ENCODE assay signal across 20 cellular contexts in genomic region chr17:59167571-59168001, GRCh38. TPM values are rescaled to one million over a fixed set of nuclear protein-coding genes. Genes with fewer than 3 reads are reported as not detected.
DNase-seq lines count a peak whose midpoint lies in the region; ATAC-seq and TF ChIP-seq lines count a peak whose summit lies in the region.
"Had no signal": no experiment of that assay in that cellular context is flagged by ENCODE, and none has a peak within 500 bp of the region (broad histone marks: within the 10 kb centered on the region; RNA-seq: fewer than 3 reads in every experiment).

No MANE protein-coding gene starts in this region.

- H3K18ac ChIP-seq in mesenchymal stem cell (ENCODE audit: low read depth in 1 of 2, low read length in 2 of 2), result no peak overlapping the region

- no peak overlapping the region for H3K14ac ChIP-seq in mesenchymal stem cell (ENCODE audit: low read length in 2 of 2)

- H3K9ac ChIP-seq in mesenchymal stem cell (ENCODE audit: low read length), result no peak overlapping the region

- H2BK12ac ChIP-seq in mesenchymal stem cell (ENCODE audit: low read length in 2 of 2), result peak overlapping the region in 1 of 2 experiments; percentile 31

- H3K9me3 Mint-ChIP-seq in immature natural killer cell, result no peaks in the 10 kb centered on the region
- H3K9me3 Mint-ChIP-seq: CD4-positive, alpha-beta T cell had no signal

- no peak overlapping the region for H3K27ac Mint-ChIP-seq in immature natural killer cell
- H3K27ac Mint-ChIP-seq: CD4-positive, alpha-beta T cell had no signal

- H3K36me3 ChIP-seq in mesenchymal stem cell (ENCODE audit: control insufficient read depth in 1 of 2, insufficient read depth in 2 of 2, low read depth in 1 of 2, low read length in 2 of 2), result peaks cover 0 to 6% of the 10 kb centered on the region in 2 experiments
- H3K36me3 ChIP-seq: adrenal gland, sigmoid colon, transverse colon had no signal

- H3K4ac ChIP-seq in mesenchymal stem cell (ENCODE audit: low read depth in 1 of 2, low read length in 2 of 2), result no peak overlapping the region

- no peak overlapping the region for H2BK15ac ChIP-seq in mesenchymal stem cell (ENCODE audit: low read depth, poor library complexity, severe bottlenecking)

- H3K27me3 Mint-ChIP-seq in immature natural killer cell (ENCODE audit: low read depth in 3 of 3), result peaks cover 0 to 5% (median 0%) of the 10 kb centered on the region in 3 donors
- H3K27me3 Mint-ChIP-seq: CD4-positive, alpha-beta T cell had no signal

- no peak overlapping the region for H2AFZ ChIP-seq in mesenchymal stem cell (ENCODE audit: low read depth, low read length)

- no peak overlapping the region for H3K23ac ChIP-seq in mesenchymal stem cell (ENCODE audit: low read length in 2 of 2)

- H4K91ac ChIP-seq in mesenchymal stem cell (ENCODE audit: low read length), result no peak overlapping the region

- H2AK5ac ChIP-seq in mesenchymal stem cell (ENCODE audit: low read length, severe bottlenecking), result no peak overlapping the region

- WGBS in mesenchymal stem cell, result 48% methylated on average over 2 of the region's 2 CpGs

- no peak overlapping the region for H3K4me3 Mint-ChIP-seq in immature natural killer cell
- H3K4me3 Mint-ChIP-seq: CD4-positive, alpha-beta T cell had no signal

- peaks cover 3 to 6% of the 10 kb centered on the region in 2 donors for H3K4me1 Mint-ChIP-seq in immature natural killer cell

- no peak overlapping the region for H3K4me2 ChIP-seq in mesenchymal stem cell (ENCODE audit: low read length, poor library complexity, severe bottlenecking)

- H3K4me3 ChIP-seq in cardiac fibroblast (replicated peaks in 1 of 2; ENCODE audit: low read depth in 2 of 2, low read length in 2 of 2) (no peak overlapping the region), mesenchymal stem cell (ENCODE audit: insufficient read depth in 1 of 2, low read depth in 1 of 2, low read length in 2 of 2) (no peak overlapping the region)
- H3K4me3 ChIP-seq: adrenal gland, coronary artery, sigmoid colon, transverse colon had no signal

- peaks cover 9% of the 10 kb centered on the region for H3K79me1 ChIP-seq in mesenchymal stem cell (replicated peaks; ENCODE audit: low read length, poor library complexity, severe bottlenecking)

- H3K27me3 ChIP-seq in mesenchymal stem cell (ENCODE audit: control insufficient read depth in 1 of 2, insufficient read depth in 1 of 2, low read length in 2 of 2), result no peaks in the 10 kb centered on the region
- H3K27me3 ChIP-seq: adrenal gland, sigmoid colon, transverse colon had no signal

- no peak overlapping the region for H3K27ac ChIP-seq in mesenchymal stem cell (ENCODE audit: low read length, poor library complexity, severe bottlenecking)
- H3K27ac ChIP-seq: adrenal gland, coronary artery, HL-60, sigmoid colon, transverse colon had no signal

- H4K8ac ChIP-seq in mesenchymal stem cell (ENCODE audit: low read length), result peak overlapping the region; percentile 12

- DNase-seq in HCEC 1CT (peak; percentile 62), RPMI7951 (ENCODE audit: low read depth) (peak; percentile 43), cardiac fibroblast (ENCODE audit: low read depth in 2 of 2) (peak; percentile 28 to 53), mesenchymal stem cell (peak; percentile 33), DMS53 (lab: John Stamatoyannopoulos, UW) (no peak), immature natural killer cell (no peak)
- DNase-seq: activated T-cell treated with anti-CD3 and anti-CD28 coated beads for 4 hours; adrenal gland; CD4-positive, alpha-beta T cell; mesendoderm; NCI-H2029 treated with DMSO at 0.1 percent for 48 hours; nucleus accumbens; sigmoid colon; stimulated activated CD4-positive, alpha-beta T cell treated with anti-CD3 and anti-CD28 coated beads, Interleukin-4, amount 100 ng/mL, for 1 hour; transverse colon had no signal

- H3K9me3 ChIP-seq in mesenchymal stem cell (ENCODE audit: control insufficient read depth, low read length), result no peaks in the 10 kb centered on the region
- H3K9me3 ChIP-seq: adrenal gland, sigmoid colon, transverse colon had no signal

- no peak overlapping the region for H2BK120ac ChIP-seq in mesenchymal stem cell (ENCODE audit: low read depth, low read length)

- ATAC-seq in GM19467 (IDR thresholded peaks at IDR 0.05; ENCODE audit: unreplicated experiment), result no peak
- ATAC-seq in HG03354 (IDR thresholded peaks at IDR 0.05; ENCODE audit: poor library complexity, severe bottlenecking, unreplicated experiment), result no peak
- ATAC-seq: activated CD4-positive, CD25-positive, alpha-beta regulatory T cell treated with anti-CD3 and anti-CD28 coated beads, Interleukin-2, amount 50 U/mL, for 24 hours had no signal

- H3K4me1 ChIP-seq in mesenchymal stem cell (ENCODE audit: control insufficient read depth, insufficient read depth, low read depth, low read length), result no peaks in the 10 kb centered on the region
- H3K4me1 ChIP-seq: adrenal gland, sigmoid colon, transverse colon had no signal

- H3K36me3 Mint-ChIP-seq in immature natural killer cell, result no peaks in the 10 kb centered on the region

- no peak for TF ChIP-seq CTCF in cardiac fibroblast (IDR thresholded peaks at IDR 0.05; ENCODE audit: low read depth, low read length)

- H2BK5ac ChIP-seq in mesenchymal stem cell (ENCODE audit: low read depth, low read length, poor library complexity, severe bottlenecking), result no peak overlapping the region

RNA-seq across cellular contexts. Expression of gene PRR11, which starts 12.0 kb away (rescaled TPM):
- 31.3 and 32.7 TPM in 2 replicates for total RNA-seq in RPMI7951 (2014; rRNA removed; shearing (Covaris generic))
- polyA plus RNA-seq in mesenchymal stem cell (2013, experiment 1 of 2), result 14.2 TPM
- polyA plus RNA-seq in mesenchymal stem cell (2013, experiment 2 of 2), result 21.3 TPM
- 1 to 10 TPM in 1 of 3 donors, under 1 TPM in 1, not detected in 1; 0.76 to 1.2 TPM for polyA plus RNA-seq in immature natural killer cell

RNA-seq across cellular contexts. Expression of gene SKA2, which starts 12.6 kb away (rescaled TPM):
- 120 and 147 TPM in 2 replicates for total RNA-seq in RPMI7951 (2014; rRNA removed; shearing (Covaris generic))
- polyA plus RNA-seq in mesenchymal stem cell (2013, experiment 1 of 2), result 112 TPM
- polyA plus RNA-seq in mesenchymal stem cell (2013, experiment 2 of 2), result 114 TPM
- 10 to 100 TPM; 26.0 to 49.1 (median 36.4) TPM for polyA plus RNA-seq in immature natural killer cell

RNA-seq across cellular contexts. Expression of gene SMG8, which starts 42.2 kb away (rescaled TPM):
- total RNA-seq in RPMI7951 (2014; rRNA removed; shearing (Covaris generic)), result 14.0 and 18.0 TPM in 2 replicates
- 11.0 TPM for polyA plus RNA-seq in mesenchymal stem cell (2013, experiment 1 of 2)
- polyA plus RNA-seq in mesenchymal stem cell (2013, experiment 2 of 2), result 11.1 TPM
- 10 to 100 TPM in 2 of 3 donors, 1 to 10 TPM in 1; 4.6 to 15.2 (median 13.1) TPM for polyA plus RNA-seq in immature natural killer cell

RNA-seq across cellular contexts. Expression of gene GDPD1, which starts 52.7 kb away (rescaled TPM):
- 0.72 and 1.2 TPM in 2 replicates for total RNA-seq in RPMI7951 (2014; rRNA removed; shearing (Covaris generic))
- polyA plus RNA-seq in mesenchymal stem cell (2013, experiment 1 of 2), result 2.2 TPM
- polyA plus RNA-seq in mesenchymal stem cell (2013, experiment 2 of 2), result 2.3 TPM
- 1 to 10 TPM; 1.4 to 4.1 (median 2.3) TPM for polyA plus RNA-seq in immature natural killer cell

Comparison
In these comparisons a context has a peak if more than half of its experiments do, and no peak if none do; other contexts are left out.
1. DNase-seq: peak in HCEC 1CT (single experiment), RPMI7951 (single experiment), cardiac fibroblast (2 of 2) and mesenchymal stem cell (single experiment); none in DMS53 (single experiment) and immature natural killer cell (0 of 3).